Comparison of ENCODE assay signal across 14 cellular contexts in the genomic region with DNA sequence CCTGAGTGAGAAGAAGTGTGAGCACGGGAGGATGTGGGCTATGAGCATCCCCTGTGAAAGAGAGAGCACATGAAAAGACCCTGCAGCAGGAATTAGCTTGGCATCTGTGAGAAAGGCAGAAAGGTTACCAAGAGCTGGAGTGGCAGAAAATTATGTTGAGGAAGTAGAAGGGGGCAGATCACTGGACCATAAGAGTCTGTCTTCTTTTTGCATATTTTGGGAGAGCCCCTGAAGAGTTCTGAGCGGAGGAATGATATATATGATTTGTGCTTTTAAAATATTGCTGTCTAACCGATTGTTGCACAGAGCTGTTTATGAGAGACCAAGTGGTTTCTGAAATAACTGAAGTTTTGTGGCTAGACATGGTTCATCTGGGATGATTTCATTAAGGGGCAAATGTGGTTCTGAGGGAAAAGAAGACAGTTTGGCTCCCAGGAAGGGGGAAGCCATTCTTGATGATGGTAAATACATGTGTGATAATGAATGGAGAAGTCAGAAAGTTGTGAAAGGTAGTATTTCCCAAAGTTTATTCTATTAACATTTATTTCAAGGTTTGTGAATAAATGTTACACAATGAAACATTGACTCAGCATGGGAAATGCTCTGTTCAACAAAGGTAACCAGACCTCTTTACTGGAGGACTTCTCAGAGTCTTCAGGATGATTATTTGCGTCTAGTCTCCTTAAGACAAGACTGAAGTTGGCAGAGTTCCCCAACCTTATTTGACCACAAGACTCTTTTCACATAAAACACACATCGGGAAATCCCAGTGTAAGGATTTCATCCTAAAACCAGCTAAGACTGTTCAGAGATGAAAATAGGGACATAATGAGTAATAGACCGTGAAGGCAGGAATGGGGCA. TPM values are rescaled to one million over a fixed set of nuclear protein-coding genes. Genes with fewer than 3 reads are reported as not detected.
A peak's percentile ranks its signal among the peaks of the same experiment; 100 is the strongest.
DNase-seq lines count a peak whose midpoint lies in the region; ATAC-seq and TF ChIP-seq lines count a peak whose summit lies in the region.
"Had no signal": no experiment of that assay in that cellular context is flagged by ENCODE, and none has a peak within 500 bp of the region (broad histone marks: within the 10 kb centered on the region; RNA-seq: fewer than 3 reads in every experiment).

No MANE protein-coding gene starts in this region.

- peak overlapping the region; percentile 2 for H3K27ac ChIP-seq in RWPE2 (ENCODE audit: poor library complexity, severe bottlenecking)
- H3K27ac ChIP-seq in right atrium auricular region, result no peak overlapping the region
- H3K27ac ChIP-seq: parathyroid adenoma, Peyer's patch, testis, VCaP had no signal

- H3K9me3 Mint-ChIP-seq in CD14-positive monocyte, result peaks cover 0 to 1% (median 0%) of the 10 kb centered on the region in 7 donors
- H3K9me3 Mint-ChIP-seq: CD4-positive, alpha-beta memory T cell had no signal

- ATAC-seq in HG03095 (IDR thresholded peaks at IDR 0.05; ENCODE audit: unreplicated experiment) (peak; percentile 39), RWPE2 (ENCODE audit: low read depth) (peak; percentile 37; the same call in 2 of the 3 replicates), GM18909 (IDR thresholded peaks at IDR 0.05; ENCODE audit: poor library complexity, unreplicated experiment) (no peak)

- DNase-seq in CD14-positive monocyte (ENCODE audit: low spot score) (no peak), RWPE2 (ENCODE audit: low spot score) (no peak), iris pigment epithelial cell (ENCODE audit: low read depth) (peak; percentile 79), NCI-H1092 treated with DMSO at 0.1 percent for 48 hours (lab: John Stamatoyannopoulos, UW) (no peak), NCI-H2227 treated with DMSO at 0.1 percent for 48 hours (lab: John Stamatoyannopoulos, UW) (no peak), right atrium auricular region (ENCODE audit: low spot score) (no peak)
- DNase-seq: CD4-positive, alpha-beta memory T cell; NCI-H2107; Peyer's patch; testis had no signal

- H3K9me3 ChIP-seq in RWPE2 (ENCODE audit: severe bottlenecking), result no peaks in the 10 kb centered on the region
- no peaks in the 10 kb centered on the region for H3K9me3 ChIP-seq in right atrium auricular region
- H3K9me3 ChIP-seq: Peyer's patch, testis had no signal

- peaks cover 68% of the 10 kb centered on the region for H3K4me1 Mint-ChIP-seq in CD14-positive monocyte
- H3K4me1 Mint-ChIP-seq: CD4-positive, alpha-beta memory T cell had no signal

- H3K36me3 Mint-ChIP-seq in CD14-positive monocyte, result peaks cover 0 to 1% of the 10 kb centered on the region in 2 donors
- H3K36me3 Mint-ChIP-seq: CD4-positive, alpha-beta memory T cell had no signal

- H3K27me3 ChIP-seq in RWPE2 (ENCODE audit: insufficient read depth, poor library complexity, severe bottlenecking), result no peaks in the 10 kb centered on the region
- H3K27me3 ChIP-seq in right atrium auricular region, result no peaks in the 10 kb centered on the region
- H3K27me3 ChIP-seq: Peyer's patch, testis had no signal

- peak overlapping the region; percentile 3 to 69 (median 41) for H3K27ac Mint-ChIP-seq in CD14-positive monocyte
- H3K27ac Mint-ChIP-seq: CD4-positive, alpha-beta memory T cell had no signal

- no peak overlapping the region for H3K4me3 Mint-ChIP-seq in CD14-positive monocyte
- H3K4me3 Mint-ChIP-seq: CD4-positive, alpha-beta memory T cell had no signal

- intact Hi-C loops in CD14-positive monocyte (cut with micrococcal nuclease), result loop anchor here in 1 of 2 donors (2.0 to 5.0 kb wide), 2 partner anchors 14 to 38 kb away; no protein-coding TSS in a partner anchor

- TF ChIP-seq CTCF in CD14-positive monocyte (IDR thresholded peaks at IDR 0.05) (no peak), RWPE2 (IDR thresholded peaks at IDR 0.05; ENCODE audit: poor library complexity, severe bottlenecking) (no peak), right atrium auricular region (IDR thresholded peaks at IDR 0.05) (no peak)

- peaks cover 0 to 3% (median 2%) of the 10 kb centered on the region in 3 donors for H3K27me3 Mint-ChIP-seq in CD14-positive monocyte (ENCODE audit: low read depth in 3 of 3)

- H3K36me3 ChIP-seq in RWPE2 (ENCODE audit: low read depth) (no peaks in the 10 kb centered on the region), right atrium auricular region (no peaks in the 10 kb centered on the region)
- H3K36me3 ChIP-seq: Peyer's patch had no signal

- H3K4me1 ChIP-seq in RWPE2 (ENCODE audit: insufficient read depth, poor library complexity, severe bottlenecking) (peaks cover 30% of the 10 kb centered on the region), right atrium auricular region (no peaks in the 10 kb centered on the region)
- H3K4me1 ChIP-seq: parathyroid adenoma, Peyer's patch, testis had no signal

- H3K4me3 ChIP-seq in RWPE2 (ENCODE audit: severe bottlenecking) (no peak overlapping the region), right atrium auricular region (no peak overlapping the region)
- H3K4me3 ChIP-seq: Peyer's patch, testis had no signal

RNA-seq across cellular contexts. Expression of gene ADRB2, which starts 31.5 kb away (rescaled TPM):
- 10 to 100 TPM in 1 of 2 donors, 1 to 10 TPM in 1; 6.8 to 10.9 TPM for polyA plus RNA-seq in CD14-positive monocyte
- 1 to 10 TPM; 7.3 to 7.7 TPM for total RNA-seq in right atrium auricular region
